1 cellular context compared by ENCODE assay signal in the genomic region with DNA sequence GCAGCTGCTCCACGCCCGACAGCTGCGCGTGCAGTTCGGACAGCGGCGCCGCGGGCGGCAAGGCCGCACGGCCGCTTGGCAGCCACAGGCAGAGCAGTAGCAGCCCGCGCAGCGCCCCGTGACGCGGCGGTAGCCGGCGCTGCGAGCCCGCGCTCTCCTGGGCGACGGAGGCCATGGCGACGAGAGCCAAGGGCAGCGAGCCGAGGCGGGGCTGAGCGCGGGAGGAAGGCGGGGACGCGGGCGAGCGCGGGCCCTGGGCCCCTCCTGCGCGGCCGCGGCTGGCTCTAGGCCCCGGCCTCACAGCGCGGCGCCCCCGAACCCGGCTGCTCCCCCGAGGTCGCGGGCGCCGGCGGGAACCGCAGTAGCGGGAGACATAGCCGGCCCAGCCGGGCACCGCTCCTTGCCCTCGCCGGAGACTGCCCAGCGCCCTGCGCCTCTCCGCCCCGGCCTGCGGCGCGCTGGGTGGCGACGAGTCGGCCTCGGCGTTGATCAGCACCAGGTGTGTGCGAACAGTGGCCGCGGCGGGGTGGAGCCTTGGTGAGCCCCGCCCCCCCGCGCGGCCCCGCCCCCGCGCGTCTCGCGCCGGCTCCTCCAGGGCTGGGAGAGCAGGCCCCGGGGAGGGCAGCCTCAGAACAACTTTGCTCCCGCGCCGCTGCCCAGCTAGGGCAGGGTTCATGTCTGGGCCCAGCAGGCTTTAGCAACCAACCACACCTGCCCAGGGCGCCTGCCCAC.
TF ChIP-seq lines count a peak whose summit lies in the region.

A gene with protein sequence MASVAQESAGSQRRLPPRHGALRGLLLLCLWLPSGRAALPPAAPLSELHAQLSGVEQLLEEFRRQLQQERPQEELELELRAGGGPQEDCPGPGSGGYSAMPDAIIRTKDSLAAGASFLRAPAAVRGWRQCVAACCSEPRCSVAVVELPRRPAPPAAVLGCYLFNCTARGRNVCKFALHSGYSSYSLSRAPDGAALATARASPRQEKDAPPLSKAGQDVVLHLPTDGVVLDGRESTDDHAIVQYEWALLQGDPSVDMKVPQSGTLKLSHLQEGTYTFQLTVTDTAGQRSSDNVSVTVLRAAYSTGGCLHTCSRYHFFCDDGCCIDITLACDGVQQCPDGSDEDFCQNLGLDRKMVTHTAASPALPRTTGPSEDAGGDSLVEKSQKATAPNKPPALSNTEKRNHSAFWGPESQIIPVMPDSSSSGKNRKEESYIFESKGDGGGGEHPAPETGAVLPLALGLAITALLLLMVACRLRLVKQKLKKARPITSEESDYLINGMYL (minus strand): TSS at position 514 of the 732 bp plus-strand sequence. CDS start 339 bp downstream, at position 175.

TF ChIP-seq in GM12878, 131 proteins besides CTCF, POLR2A, EP300 and RAD21 (continued from another document and continues in another):
- TF ChIP-seq CREB1 (IDR thresholded peaks at IDR 0.05; ENCODE audit: low read depth), result no peak
- TF ChIP-seq, protein P1, sequence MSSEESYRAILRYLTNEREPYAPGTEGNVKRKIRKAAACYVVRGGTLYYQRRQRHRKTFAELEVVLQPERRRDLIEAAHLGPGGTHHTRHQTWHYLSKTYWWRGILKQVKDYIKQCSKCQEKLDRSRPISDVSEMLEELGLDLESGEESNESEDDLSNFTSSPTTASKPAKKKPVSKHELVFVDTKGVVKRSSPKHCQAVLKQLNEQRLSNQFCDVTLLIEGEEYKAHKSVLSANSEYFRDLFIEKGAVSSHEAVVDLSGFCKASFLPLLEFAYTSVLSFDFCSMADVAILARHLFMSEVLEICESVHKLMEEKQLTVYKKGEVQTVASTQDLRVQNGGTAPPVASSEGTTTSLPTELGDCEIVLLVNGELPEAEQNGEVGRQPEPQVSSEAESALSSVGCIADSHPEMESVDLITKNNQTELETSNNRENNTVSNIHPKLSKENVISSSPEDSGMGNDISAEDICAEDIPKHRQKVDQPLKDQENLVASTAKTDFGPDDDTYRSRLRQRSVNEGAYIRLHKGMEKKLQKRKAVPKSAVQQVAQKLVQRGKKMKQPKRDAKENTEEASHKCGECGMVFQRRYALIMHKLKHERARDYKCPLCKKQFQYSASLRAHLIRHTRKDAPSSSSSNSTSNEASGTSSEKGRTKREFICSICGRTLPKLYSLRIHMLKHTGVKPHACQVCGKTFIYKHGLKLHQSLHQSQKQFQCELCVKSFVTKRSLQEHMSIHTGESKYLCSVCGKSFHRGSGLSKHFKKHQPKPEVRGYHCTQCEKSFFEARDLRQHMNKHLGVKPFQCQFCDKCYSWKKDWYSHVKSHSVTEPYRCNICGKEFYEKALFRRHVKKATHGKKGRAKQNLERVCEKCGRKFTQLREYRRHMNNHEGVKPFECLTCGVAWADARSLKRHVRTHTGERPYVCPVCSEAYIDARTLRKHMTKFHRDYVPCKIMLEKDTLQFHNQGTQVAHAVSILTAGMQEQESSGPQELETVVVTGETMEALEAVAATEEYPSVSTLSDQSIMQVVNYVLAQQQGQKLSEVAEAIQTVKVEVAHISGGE (CRISPR knock-in tag; IDR thresholded peaks at IDR 0.05), result no peak
- no peak for TF ChIP-seq BRCA1 (IDR thresholded peaks at IDR 0.05; ENCODE audit: low read depth, low read length)
- TF ChIP-seq, protein P2, sequence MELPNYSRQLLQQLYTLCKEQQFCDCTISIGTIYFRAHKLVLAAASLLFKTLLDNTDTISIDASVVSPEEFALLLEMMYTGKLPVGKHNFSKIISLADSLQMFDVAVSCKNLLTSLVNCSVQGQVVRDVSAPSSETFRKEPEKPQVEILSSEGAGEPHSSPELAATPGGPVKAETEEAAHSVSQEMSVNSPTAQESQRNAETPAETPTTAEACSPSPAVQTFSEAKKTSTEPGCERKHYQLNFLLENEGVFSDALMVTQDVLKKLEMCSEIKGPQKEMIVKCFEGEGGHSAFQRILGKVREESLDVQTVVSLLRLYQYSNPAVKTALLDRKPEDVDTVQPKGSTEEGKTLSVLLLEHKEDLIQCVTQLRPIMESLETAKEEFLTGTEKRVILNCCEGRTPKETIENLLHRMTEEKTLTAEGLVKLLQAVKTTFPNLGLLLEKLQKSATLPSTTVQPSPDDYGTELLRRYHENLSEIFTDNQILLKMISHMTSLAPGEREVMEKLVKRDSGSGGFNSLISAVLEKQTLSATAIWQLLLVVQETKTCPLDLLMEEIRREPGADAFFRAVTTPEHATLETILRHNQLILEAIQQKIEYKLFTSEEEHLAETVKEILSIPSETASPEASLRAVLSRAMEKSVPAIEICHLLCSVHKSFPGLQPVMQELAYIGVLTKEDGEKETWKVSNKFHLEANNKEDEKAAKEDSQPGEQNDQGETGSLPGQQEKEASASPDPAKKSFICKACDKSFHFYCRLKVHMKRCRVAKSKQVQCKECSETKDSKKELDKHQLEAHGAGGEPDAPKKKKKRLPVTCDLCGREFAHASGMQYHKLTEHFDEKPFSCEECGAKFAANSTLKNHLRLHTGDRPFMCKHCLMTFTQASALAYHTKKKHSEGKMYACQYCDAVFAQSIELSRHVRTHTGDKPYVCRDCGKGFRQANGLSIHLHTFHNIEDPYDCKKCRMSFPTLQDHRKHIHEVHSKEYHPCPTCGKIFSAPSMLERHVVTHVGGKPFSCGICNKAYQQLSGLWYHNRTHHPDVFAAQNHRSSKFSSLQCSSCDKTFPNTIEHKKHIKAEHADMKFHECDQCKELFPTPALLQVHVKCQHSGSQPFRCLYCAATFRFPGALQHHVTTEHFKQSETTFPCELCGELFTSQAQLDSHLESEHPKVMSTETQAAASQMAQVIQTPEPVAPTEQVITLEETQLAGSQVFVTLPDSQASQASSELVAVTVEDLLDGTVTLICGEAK (IDR thresholded peaks at IDR 0.05; ENCODE audit: borderline replicate concordance), result no peak
- TF ChIP-seq SIN3A (IDR thresholded peaks at IDR 0.05; ENCODE audit: low read depth, low read length), result no peak
- no peak for TF ChIP-seq CEBPB (IDR thresholded peaks at IDR 0.05; ENCODE audit: borderline replicate concordance in 1 of 2, low read depth in 2 of 2, low read length in 2 of 2)
- TF ChIP-seq SREBF1 (IDR thresholded peaks at IDR 0.05; ENCODE audit: low read length), result no peak
- TF ChIP-seq, protein P3, sequence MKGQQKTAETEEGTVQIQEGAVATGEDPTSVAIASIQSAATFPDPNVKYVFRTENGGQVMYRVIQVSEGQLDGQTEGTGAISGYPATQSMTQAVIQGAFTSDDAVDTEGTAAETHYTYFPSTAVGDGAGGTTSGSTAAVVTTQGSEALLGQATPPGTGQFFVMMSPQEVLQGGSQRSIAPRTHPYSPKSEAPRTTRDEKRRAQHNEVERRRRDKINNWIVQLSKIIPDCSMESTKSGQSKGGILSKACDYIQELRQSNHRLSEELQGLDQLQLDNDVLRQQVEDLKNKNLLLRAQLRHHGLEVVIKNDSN (IDR thresholded peaks at IDR 0.05; ENCODE audit: borderline replicate concordance, extremely low read length, insufficient read depth, low read depth, low read length), result no peak
- no peak for TF ChIP-seq HDAC2 (IDR thresholded peaks at IDR 0.05)
- TF ChIP-seq, protein P4, sequence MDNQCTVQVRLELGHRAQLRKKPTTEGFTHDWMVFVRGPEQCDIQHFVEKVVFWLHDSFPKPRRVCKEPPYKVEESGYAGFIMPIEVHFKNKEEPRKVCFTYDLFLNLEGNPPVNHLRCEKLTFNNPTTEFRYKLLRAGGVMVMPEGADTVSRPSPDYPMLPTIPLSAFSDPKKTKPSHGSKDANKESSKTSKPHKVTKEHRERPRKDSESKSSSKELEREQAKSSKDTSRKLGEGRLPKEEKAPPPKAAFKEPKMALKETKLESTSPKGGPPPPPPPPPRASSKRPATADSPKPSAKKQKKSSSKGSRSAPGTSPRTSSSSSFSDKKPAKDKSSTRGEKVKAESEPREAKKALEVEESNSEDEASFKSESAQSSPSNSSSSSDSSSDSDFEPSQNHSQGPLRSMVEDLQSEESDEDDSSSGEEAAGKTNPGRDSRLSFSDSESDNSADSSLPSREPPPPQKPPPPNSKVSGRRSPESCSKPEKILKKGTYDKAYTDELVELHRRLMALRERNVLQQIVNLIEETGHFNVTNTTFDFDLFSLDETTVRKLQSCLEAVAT (IDR thresholded peaks at IDR 0.05), result no peak
- TF ChIP-seq HCFC1 (IDR thresholded peaks at IDR 0.05; ENCODE audit: low read length), result no peak
- TF ChIP-seq IKZF1 (conservative IDR thresholded peaks at IDR 0.05), result peak; percentile 55
- TF ChIP-seq, protein P5, sequence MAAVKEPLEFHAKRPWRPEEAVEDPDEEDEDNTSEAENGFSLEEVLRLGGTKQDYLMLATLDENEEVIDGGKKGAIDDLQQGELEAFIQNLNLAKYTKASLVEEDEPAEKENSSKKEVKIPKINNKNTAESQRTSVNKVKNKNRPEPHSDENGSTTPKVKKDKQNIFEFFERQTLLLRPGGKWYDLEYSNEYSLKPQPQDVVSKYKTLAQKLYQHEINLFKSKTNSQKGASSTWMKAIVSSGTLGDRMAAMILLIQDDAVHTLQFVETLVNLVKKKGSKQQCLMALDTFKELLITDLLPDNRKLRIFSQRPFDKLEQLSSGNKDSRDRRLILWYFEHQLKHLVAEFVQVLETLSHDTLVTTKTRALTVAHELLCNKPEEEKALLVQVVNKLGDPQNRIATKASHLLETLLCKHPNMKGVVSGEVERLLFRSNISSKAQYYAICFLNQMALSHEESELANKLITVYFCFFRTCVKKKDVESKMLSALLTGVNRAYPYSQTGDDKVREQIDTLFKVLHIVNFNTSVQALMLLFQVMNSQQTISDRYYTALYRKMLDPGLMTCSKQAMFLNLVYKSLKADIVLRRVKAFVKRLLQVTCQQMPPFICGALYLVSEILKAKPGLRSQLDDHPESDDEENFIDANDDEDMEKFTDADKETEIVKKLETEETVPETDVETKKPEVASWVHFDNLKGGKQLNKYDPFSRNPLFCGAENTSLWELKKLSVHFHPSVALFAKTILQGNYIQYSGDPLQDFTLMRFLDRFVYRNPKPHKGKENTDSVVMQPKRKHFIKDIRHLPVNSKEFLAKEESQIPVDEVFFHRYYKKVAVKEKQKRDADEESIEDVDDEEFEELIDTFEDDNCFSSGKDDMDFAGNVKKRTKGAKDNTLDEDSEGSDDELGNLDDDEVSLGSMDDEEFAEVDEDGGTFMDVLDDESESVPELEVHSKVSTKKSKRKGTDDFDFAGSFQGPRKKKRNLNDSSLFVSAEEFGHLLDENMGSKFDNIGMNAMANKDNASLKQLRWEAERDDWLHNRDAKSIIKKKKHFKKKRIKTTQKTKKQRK (IDR thresholded peaks at IDR 0.05; ENCODE audit: low read depth, low read length), result no peak
- TF ChIP-seq, protein P6, sequence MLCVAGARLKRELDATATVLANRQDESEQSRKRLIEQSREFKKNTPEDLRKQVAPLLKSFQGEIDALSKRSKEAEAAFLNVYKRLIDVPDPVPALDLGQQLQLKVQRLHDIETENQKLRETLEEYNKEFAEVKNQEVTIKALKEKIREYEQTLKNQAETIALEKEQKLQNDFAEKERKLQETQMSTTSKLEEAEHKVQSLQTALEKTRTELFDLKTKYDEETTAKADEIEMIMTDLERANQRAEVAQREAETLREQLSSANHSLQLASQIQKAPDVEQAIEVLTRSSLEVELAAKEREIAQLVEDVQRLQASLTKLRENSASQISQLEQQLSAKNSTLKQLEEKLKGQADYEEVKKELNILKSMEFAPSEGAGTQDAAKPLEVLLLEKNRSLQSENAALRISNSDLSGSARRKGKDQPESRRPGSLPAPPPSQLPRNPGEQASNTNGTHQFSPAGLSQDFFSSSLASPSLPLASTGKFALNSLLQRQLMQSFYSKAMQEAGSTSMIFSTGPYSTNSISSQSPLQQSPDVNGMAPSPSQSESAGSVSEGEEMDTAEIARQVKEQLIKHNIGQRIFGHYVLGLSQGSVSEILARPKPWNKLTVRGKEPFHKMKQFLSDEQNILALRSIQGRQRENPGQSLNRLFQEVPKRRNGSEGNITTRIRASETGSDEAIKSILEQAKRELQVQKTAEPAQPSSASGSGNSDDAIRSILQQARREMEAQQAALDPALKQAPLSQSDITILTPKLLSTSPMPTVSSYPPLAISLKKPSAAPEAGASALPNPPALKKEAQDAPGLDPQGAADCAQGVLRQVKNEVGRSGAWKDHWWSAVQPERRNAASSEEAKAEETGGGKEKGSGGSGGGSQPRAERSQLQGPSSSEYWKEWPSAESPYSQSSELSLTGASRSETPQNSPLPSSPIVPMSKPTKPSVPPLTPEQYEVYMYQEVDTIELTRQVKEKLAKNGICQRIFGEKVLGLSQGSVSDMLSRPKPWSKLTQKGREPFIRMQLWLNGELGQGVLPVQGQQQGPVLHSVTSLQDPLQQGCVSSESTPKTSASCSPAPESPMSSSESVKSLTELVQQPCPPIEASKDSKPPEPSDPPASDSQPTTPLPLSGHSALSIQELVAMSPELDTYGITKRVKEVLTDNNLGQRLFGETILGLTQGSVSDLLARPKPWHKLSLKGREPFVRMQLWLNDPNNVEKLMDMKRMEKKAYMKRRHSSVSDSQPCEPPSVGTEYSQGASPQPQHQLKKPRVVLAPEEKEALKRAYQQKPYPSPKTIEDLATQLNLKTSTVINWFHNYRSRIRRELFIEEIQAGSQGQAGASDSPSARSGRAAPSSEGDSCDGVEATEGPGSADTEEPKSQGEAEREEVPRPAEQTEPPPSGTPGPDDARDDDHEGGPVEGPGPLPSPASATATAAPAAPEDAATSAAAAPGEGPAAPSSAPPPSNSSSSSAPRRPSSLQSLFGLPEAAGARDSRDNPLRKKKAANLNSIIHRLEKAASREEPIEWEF (IDR thresholded peaks at IDR 0.05; ENCODE audit: insufficient replicate concordance, low read depth, low read length), result no peak
- no peak for TF ChIP-seq MXI1 (IDR thresholded peaks at IDR 0.05; ENCODE audit: low read depth, low read length)
- TF ChIP-seq, protein P7, sequence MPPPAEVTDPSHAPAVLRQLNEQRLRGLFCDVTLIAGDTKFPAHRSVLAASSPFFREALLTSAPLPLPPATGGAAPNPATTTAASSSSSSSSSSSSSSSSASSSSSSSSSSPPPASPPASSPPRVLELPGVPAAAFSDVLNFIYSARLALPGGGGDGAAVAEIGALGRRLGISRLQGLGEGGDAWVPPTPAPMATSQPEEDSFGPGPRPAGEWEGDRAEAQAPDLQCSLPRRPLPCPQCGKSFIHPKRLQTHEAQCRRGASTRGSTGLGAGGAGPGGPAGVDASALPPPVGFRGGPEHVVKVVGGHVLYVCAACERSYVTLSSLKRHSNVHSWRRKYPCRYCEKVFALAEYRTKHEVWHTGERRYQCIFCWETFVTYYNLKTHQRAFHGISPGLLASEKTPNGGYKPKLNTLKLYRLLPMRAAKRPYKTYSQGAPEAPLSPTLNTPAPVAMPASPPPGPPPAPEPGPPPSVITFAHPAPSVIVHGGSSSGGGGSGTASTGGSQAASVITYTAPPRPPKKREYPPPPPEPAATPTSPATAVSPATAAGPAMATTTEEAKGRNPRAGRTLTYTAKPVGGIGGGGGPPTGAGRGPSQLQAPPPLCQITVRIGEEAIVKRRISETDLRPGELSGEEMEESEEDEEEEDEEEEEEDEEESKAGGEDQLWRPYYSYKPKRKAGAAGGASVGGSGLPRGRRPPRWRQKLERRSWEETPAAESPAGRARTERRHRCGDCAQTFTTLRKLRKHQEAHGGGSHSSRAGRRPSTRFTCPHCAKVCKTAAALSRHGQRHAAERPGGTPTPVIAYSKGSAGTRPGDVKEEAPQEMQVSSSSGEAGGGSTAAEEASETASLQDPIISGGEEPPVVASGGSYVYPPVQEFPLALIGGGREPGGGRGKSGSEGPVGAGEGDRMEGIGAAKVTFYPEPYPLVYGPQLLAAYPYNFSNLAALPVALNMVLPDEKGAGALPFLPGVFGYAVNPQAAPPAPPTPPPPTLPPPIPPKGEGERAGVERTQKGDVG (CRISPR knock-in tag; IDR thresholded peaks at IDR 0.05), result no peak
- TF ChIP-seq PAX5 (IDR thresholded peaks at IDR 0.05; ENCODE audit: borderline replicate concordance, low read depth, low read length), result peak; percentile 8; the same call in 1 of the 2 replicates
- TF ChIP-seq SMAD5 (IDR thresholded peaks at IDR 0.05; ENCODE audit: low read depth), result no peak
